ENCODE assay signal across 2 cellular contexts in the genomic region with DNA sequence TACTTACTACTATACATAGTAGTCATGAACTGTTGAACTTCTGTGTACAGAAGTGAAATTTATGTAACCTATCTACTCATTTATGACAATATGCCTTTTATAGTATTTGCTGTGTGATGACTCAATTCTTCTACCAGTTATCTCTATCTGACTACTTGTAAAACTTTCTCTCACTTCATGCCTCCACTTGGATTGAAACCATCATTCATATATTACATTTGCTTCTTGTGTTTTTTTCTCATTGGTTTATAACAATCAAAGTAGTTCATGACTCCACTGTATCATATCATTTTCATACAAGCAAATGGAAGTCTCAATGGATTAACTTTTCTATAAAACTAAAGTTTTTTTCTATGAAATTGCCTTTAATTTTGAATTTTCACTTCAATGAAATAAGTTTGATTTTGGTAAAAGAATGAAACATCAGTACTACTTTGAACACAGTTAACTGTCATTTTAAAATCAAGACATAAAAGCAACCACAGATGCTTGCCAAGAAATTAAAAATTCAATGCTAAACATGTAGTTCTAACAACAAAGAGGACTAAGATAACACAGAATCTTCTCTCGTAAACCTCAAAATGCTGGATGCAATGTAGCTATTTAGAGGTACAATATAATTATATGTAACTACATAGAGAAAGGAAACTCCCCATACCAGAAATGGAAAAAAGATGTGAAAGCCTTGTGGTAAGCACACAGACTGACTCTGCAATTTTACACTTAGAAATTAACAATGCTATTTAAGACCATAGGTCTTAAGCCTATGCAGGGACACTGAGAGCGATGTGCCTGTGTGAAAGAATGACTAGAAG.
TF ChIP-seq lines count a peak whose summit lies in the region.

No MANE protein-coding gene starts in this region.

TF ChIP-seq in HEK293, 187 proteins besides CTCF, POLR2A, EP300 and RAD21:
- TF ChIP-seq, protein P1, sequence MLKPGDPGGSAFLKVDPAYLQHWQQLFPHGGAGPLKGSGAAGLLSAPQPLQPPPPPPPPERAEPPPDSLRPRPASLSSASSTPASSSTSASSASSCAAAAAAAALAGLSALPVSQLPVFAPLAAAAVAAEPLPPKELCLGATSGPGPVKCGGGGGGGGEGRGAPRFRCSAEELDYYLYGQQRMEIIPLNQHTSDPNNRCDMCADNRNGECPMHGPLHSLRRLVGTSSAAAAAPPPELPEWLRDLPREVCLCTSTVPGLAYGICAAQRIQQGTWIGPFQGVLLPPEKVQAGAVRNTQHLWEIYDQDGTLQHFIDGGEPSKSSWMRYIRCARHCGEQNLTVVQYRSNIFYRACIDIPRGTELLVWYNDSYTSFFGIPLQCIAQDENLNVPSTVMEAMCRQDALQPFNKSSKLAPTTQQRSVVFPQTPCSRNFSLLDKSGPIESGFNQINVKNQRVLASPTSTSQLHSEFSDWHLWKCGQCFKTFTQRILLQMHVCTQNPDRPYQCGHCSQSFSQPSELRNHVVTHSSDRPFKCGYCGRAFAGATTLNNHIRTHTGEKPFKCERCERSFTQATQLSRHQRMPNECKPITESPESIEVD (tag by site-specific recombination; IDR thresholded peaks at IDR 0.05), result peak; percentile 45; the same call in 1 of the 2 replicates
- TF ChIP-seq ZNF48 (tag by site-specific recombination; IDR thresholded peaks at IDR 0.05) (no peak), OSR2 (tag by site-specific recombination; IDR thresholded peaks at IDR 0.05) (peak; percentile 80)

TF ChIP-seq in IMR-90, 13 proteins besides CTCF, POLR2A, EP300 and RAD21:
- no peak for TF ChIP-seq RCOR1 (IDR thresholded peaks at IDR 0.05; ENCODE audit: insufficient replicate concordance, low read length)
- TF ChIP-seq MAZ (IDR thresholded peaks at IDR 0.05; ENCODE audit: borderline replicate concordance, low read depth, low read length), result no peak
